In genomic region chr7:71871446-71871845, GRCh38 we compare ENCODE assay signal across 1 cellular context.
TF ChIP-seq lines count a peak whose summit lies in the region.

No MANE protein-coding gene starts in this region.

TF ChIP-seq in GM23338, 12 proteins besides CTCF, POLR2A, EP300 and RAD21 (continued from another document):
- no peak for TF ChIP-seq ZNF462 (CRISPR knock-in tag; IDR thresholded peaks at IDR 0.05)
- TF ChIP-seq ZNF331 (CRISPR knock-in tag; IDR thresholded peaks at IDR 0.05; ENCODE audit: low read depth) = no peak
- no peak for TF ChIP-seq STAT1 (IDR thresholded peaks at IDR 0.05; ENCODE audit: unreplicated experiment)
- TF ChIP-seq, protein P1, sequence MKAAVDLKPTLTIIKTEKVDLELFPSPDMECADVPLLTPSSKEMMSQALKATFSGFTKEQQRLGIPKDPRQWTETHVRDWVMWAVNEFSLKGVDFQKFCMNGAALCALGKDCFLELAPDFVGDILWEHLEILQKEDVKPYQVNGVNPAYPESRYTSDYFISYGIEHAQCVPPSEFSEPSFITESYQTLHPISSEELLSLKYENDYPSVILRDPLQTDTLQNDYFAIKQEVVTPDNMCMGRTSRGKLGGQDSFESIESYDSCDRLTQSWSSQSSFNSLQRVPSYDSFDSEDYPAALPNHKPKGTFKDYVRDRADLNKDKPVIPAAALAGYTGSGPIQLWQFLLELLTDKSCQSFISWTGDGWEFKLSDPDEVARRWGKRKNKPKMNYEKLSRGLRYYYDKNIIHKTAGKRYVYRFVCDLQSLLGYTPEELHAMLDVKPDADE (IDR thresholded peaks at IDR 0.05) = no peak
- no peak for TF ChIP-seq NANOG (IDR thresholded peaks at IDR 0.05; ENCODE audit: borderline replicate concordance)
